9 cellular contexts compared by ENCODE assay signal in genomic region chr14:55373784-55374725, GRCh38. TPM values are rescaled to one million over a fixed set of nuclear protein-coding genes. Genes with fewer than 3 reads are reported as not detected.
DNase-seq lines count a peak whose midpoint lies in the region; ATAC-seq and FAIRE-seq lines count a peak whose summit lies in the region.
"Had no signal": no experiment of that assay in that cellular context is flagged by ENCODE, and none has a peak within 500 bp of the region (broad histone marks: within the 10 kb centered on the region; RNA-seq: fewer than 3 reads in every experiment).

No MANE protein-coding gene starts in this region.

- peaks cover 51% of the 10 kb centered on the region for H3K36me3 Mint-ChIP-seq in T-cell

- H3K9me3 Mint-ChIP-seq in T-cell, result no peaks in the 10 kb centered on the region

- DNase-seq in stimulated activated CD8-positive, alpha-beta memory T cell treated with anti-CD3 and anti-CD28 coated beads, Interleukin-12 subunit alpha, Interleukin-12 subunit beta, amount 100 ng/mL, for 1 hour (ENCODE audit: low read depth), result peak; percentile 9
- no peak for DNase-seq in stimulated activated CD8-positive, alpha-beta memory T cell treated with anti-CD3 and anti-CD28 coated beads, Interleukin-4, amount 100 ng/mL, for 48 hours
- peak in 3 of 34 experiments; percentile 11 to 29 (median 27) for DNase-seq in T-cell
- DNase-seq in dermis microvascular lymphatic vessel endothelial cell (ENCODE audit: low read depth in 2 of 2), result peak; percentile 40 to 77
- peak; percentile 58 for DNase-seq in urothelium cell line (ENCODE audit: low spot score)
- DNase-seq in DMS 273 treated with DMSO at 0.1 percent for 48 hours (lab: John Stamatoyannopoulos, UW), result no peak

- POLR2A ChIA-PET in T-cell (lab: Charles Lee), result interaction anchor here (0.5 to 1.0 kb wide), 7 partner anchors 11 to 127 kb away, joined by 3 to 4 read pairs (median 3); no protein-coding TSS in a partner anchor

- H3K4me1 Mint-ChIP-seq in T-cell, result peaks cover 31 to 46% (median 36%) of the 10 kb centered on the region in 3 donors

- ATAC-seq in T-cell (replicated peaks in 1 of 4) (peak; percentile 70 to 92 (median 78)), GM21360 (IDR thresholded peaks at IDR 0.05; ENCODE audit: unreplicated experiment) (no peak), HG03095 (IDR thresholded peaks at IDR 0.05; ENCODE audit: unreplicated experiment) (no peak)
- ATAC-seq: HepG2 had no signal

- H3K4me3 Mint-ChIP-seq in T-cell, result peak overlapping the region; percentile 35 to 73 (median 46)

- peak overlapping the region; percentile 90 to 95 for H3K27ac Mint-ChIP-seq in T-cell

- CTCF ChIA-PET in T-cell (lab: Charles Lee), result interaction anchor here (0.6 to 2.8 kb wide), 7 partner anchors 18 to 103 kb away, joined by 3 to 15 read pairs (median 3); no protein-coding TSS in a partner anchor

- FAIRE-seq in urothelium cell line (lab: Jason Lieb, UNC), result no peak
- FAIRE-seq: HepG2 had no signal

- H3K27me3 Mint-ChIP-seq in T-cell, result no peaks in the 10 kb centered on the region

RNA-seq across cellular contexts. Expression of gene ATG14, which starts 37.6 kb away (rescaled TPM):
- total RNA-seq in T-cell (10 to 100 TPM; 13.2 to 18.1 (median 17.3) TPM), dermis microvascular lymphatic vessel endothelial cell (10.9 and 13.3 TPM in 2 replicates)

Comparison
In these comparisons a context has a peak if more than half of its experiments do, and no peak if none do; other contexts are left out.
1. DNase-seq: peak in stimulated activated CD8-positive, alpha-beta memory T cell treated with anti-CD3 and anti-CD28 coated beads, Interleukin-12 subunit alpha, Interleukin-12 subunit beta, amount 100 ng/mL, for 1 hour (single experiment), dermis microvascular lymphatic vessel endothelial cell (2 of 2) and urothelium cell line (single experiment); none in stimulated activated CD8-positive, alpha-beta memory T cell treated with anti-CD3 and anti-CD28 coated beads, Interleukin-4, amount 100 ng/mL, for 48 hours (single experiment) and DMS 273 treated with DMSO at 0.1 percent for 48 hours (single experiment).
2. ATAC-seq: peak in T-cell (4 of 4); none in GM21360 (single experiment) and HG03095 (single experiment).